In genomic region chr3:55567121-55567520, GRCh38 we compare ENCODE assay signal across 21 cellular contexts.
"Had no signal": no experiment of that assay in that cellular context is flagged by ENCODE, and none has a peak within 500 bp of the region (broad histone marks: within the 10 kb centered on the region; RNA-seq: fewer than 3 reads in every experiment).

No MANE protein-coding gene starts in this region.

- H3K9me3 ChIP-seq: gastrocnemius medialis, lower lobe of right lung, right lobe of liver, testis, tibial artery had no signal

- H2AFZ ChIP-seq: neural progenitor cell, parathyroid adenoma had no signal

- H3K27me3 ChIP-seq: dorsolateral prefrontal cortex, gastrocnemius medialis, neural progenitor cell, right lobe of liver, testis, tibial artery had no signal

- H3K27ac ChIP-seq: dorsolateral prefrontal cortex, epithelial cell of prostate, gastrocnemius medialis, lower lobe of right lung, neural progenitor cell, parathyroid adenoma, right lobe of liver, testis, tibial artery had no signal

- H3K4me3 ChIP-seq: dorsolateral prefrontal cortex, gastrocnemius medialis, lower lobe of right lung, neural progenitor cell, right lobe of liver, testis, tibial artery had no signal

- H3K79me2 ChIP-seq: parathyroid adenoma had no signal

- H3K4me1 ChIP-seq: right lobe of liver, testis had no signal

- H3K4me2 ChIP-seq: neural progenitor cell had no signal

- H3K4me3 Mint-ChIP-seq: natural killer cell; neural progenitor cell; stimulated activated effector memory CD8-positive, alpha-beta T cell treated with anti-CD3 and anti-CD28 coated beads, Interleukin-12 subunit alpha, Interleukin-12 subunit beta, amount 100 ng/mL, for 72 hours had no signal

- ATAC-seq: esophagus mucosa; gastrocnemius medialis; left ventricle myocardium superior; lower lobe of right lung; natural killer cell; right lobe of liver; stimulated activated effector memory CD8-positive, alpha-beta T cell treated with anti-CD3 and anti-CD28 coated beads, Interleukin-12 subunit alpha, Interleukin-12 subunit beta, amount 100 ng/mL, for 72 hours; stimulated activated naive CD8-positive, alpha-beta T cell treated with anti-CD3 and anti-CD28 coated beads, Interleukin-15, Interleukin-2, amounts not matched to agents 100 U/mL and 50 U/mL, for 24 hours had no signal

- H3K4me1 Mint-ChIP-seq: natural killer cell; stimulated activated effector memory CD8-positive, alpha-beta T cell treated with anti-CD3 and anti-CD28 coated beads, Interleukin-12 subunit alpha, Interleukin-12 subunit beta, amount 100 ng/mL, for 72 hours had no signal

- H3K36me3 Mint-ChIP-seq: natural killer cell; neural progenitor cell; stimulated activated effector memory CD8-positive, alpha-beta T cell treated with anti-CD3 and anti-CD28 coated beads, Interleukin-12 subunit alpha, Interleukin-12 subunit beta, amount 100 ng/mL, for 72 hours had no signal

- H3K36me3 ChIP-seq: gastrocnemius medialis, lower lobe of right lung, neural progenitor cell, right lobe of liver, tibial artery had no signal

- H3K27ac Mint-ChIP-seq: natural killer cell; neural progenitor cell; progenitor cell of endocrine pancreas; stimulated activated effector memory CD8-positive, alpha-beta T cell treated with anti-CD3 and anti-CD28 coated beads, Interleukin-12 subunit alpha, Interleukin-12 subunit beta, amount 100 ng/mL, for 72 hours had no signal

- H3K9ac ChIP-seq: neural progenitor cell, parathyroid adenoma had no signal

- H3K9me3 Mint-ChIP-seq: neural progenitor cell had no signal

- DNase-seq: dorsolateral prefrontal cortex; effector CD4-positive, alpha-beta T cell; foreskin fibroblast; gastrocnemius medialis; head of caudate nucleus; left ventricle myocardium superior; lower lobe of right lung; natural killer cell; right lobe of liver; stimulated activated CD4-positive, alpha-beta T cell treated with anti-CD3 and anti-CD28 coated beads, Interleukin-2, amount 100 ng/mL, for 24 hours; stimulated activated CD4-positive, alpha-beta T cell treated with anti-CD3 and anti-CD28 coated beads, Interleukin-4, amount 100 ng/mL, for 24 hours; stimulated activated naive CD8-positive, alpha-beta T cell treated with anti-CD3 and anti-CD28 coated beads, Interleukin-15, Interleukin-2, amounts not matched to agents 100 U/mL and 50 U/mL, for 24 hours; substantia nigra; testis; tibial artery had no signal
